14 cellular contexts compared by ENCODE assay signal in the genomic region with DNA sequence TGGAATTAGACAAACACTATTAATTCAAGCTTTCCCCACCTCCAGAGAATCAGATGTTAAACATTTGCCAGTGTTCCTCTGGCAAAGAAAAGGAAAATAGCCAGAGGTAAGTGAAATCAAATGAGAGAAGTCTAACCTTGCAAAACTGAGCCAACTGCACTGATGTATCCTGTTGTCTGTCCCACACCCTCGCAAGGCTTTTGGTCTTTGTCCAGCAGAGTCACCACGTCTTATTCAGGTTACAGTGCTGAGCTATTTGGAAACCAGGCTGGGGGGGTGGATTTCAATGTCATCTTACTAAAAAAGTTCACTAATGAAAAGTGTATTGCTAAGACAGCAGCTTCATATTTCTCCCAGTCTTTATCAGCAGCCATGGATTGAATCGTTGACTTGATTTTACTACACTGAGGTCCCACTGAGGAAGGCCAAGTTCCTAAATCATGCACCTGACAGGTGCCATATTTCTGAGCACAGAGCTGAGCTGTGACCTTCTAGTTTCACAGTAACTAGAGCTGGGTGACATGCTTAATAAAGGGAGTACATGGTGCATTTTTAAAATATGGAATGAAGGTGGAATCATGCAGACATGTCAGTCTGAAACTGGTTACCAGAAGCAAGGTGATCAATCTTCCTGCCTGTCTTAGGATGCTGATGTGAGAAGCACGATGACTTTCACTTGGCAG.
DNase-seq lines count a peak whose midpoint lies in the region; TF ChIP-seq lines count a peak whose summit lies in the region.
"Had no signal": no experiment of that assay in that cellular context is flagged by ENCODE, and none has a peak within 500 bp of the region (broad histone marks: within the 10 kb centered on the region; RNA-seq: fewer than 3 reads in every experiment).

No MANE protein-coding gene starts in this region.

- CTCF ChIA-PET in RWPE1 (lab: Yijun Ruan, JAX): no interaction called here

- peaks cover 3% of the 10 kb centered on the region for H3K4me1 Mint-ChIP-seq in endothelial cell (ENCODE audit: unreplicated experiment)
- H3K4me1 Mint-ChIP-seq: CD4-positive, alpha-beta memory T cell had no signal

- H3K79me2 ChIP-seq in GM23248 (ENCODE audit: insufficient read depth): no peaks in the 10 kb centered on the region

- H3K4me1 ChIP-seq in GM23248 (ENCODE audit: insufficient read depth): peaks cover 8% of the 10 kb centered on the region
- H3K4me1 ChIP-seq: BE2C had no signal

- no peak overlapping the region for H3K4me3 ChIP-seq in AG09309 (ENCODE audit: control insufficient read depth, low read depth, low read length)
- no peak overlapping the region for H3K4me3 ChIP-seq in GM23248
- H3K4me3 ChIP-seq: GM23338 had no signal

- DNase-seq in AG09309 (ENCODE audit: low read depth) (peak; percentile 23), GM23248 (peak; percentile 31), kidney tubule cell (ENCODE audit: low spot score) (peak; percentile 27), renal cortical epithelial cell (ENCODE audit: low read depth) (peak; percentile 86), RWPE1 (ENCODE audit: low spot score) (no peak), endothelial cell (ENCODE audit: low spot score) (no peak), epidermal melanocyte (ENCODE audit: insufficient read length, low spot score) (no peak)
- DNase-seq: 8988T; BE2C; CD4-positive, alpha-beta memory T cell; DMS79; H7 had no signal

- H4K20me1 ChIP-seq in GM23248 (ENCODE audit: insufficient read depth): no peaks in the 10 kb centered on the region

- no peaks in the 10 kb centered on the region for H3K9me2 ChIP-seq in GM23248 (ENCODE audit: insufficient read depth)

- H3K36me3 ChIP-seq in GM23248 (ENCODE audit: low read depth): no peaks in the 10 kb centered on the region
- H3K36me3 ChIP-seq: BE2C had no signal

- in situ Hi-C loops in GM23248 (cut with MboI): no loop called here

- TF ChIP-seq CTCF in AG09309 (IDR thresholded peaks at IDR 0.05; ENCODE audit: control insufficient read depth, insufficient read depth, low read depth, low read length, missing control alignments): no peak
- TF ChIP-seq CTCF in RWPE1 (conservative IDR thresholded peaks at IDR 0.05; ENCODE audit: low read depth): no peak
- TF ChIP-seq CTCF in endothelial cell (IDR thresholded peaks at IDR 0.05; ENCODE audit: unreplicated experiment): no peak

- H3F3A ChIP-seq in GM23248 (ENCODE audit: insufficient read depth): peaks cover 28% of the 10 kb centered on the region

- H3K9me3 ChIP-seq in GM23248 (ENCODE audit: low read depth): no peaks in the 10 kb centered on the region
- H3K9me3 ChIP-seq: BE2C had no signal

- H3K9me3 Mint-ChIP-seq in endothelial cell (ENCODE audit: unreplicated experiment): no peaks in the 10 kb centered on the region
- H3K9me3 Mint-ChIP-seq: GM23338 had no signal

- no peak overlapping the region for H3K4me2 ChIP-seq in GM23248 (ENCODE audit: unreplicated experiment)
- H3K4me2 ChIP-seq: GM23338 had no signal

- no peak overlapping the region for H3K4me3 Mint-ChIP-seq in endothelial cell (ENCODE audit: unreplicated experiment)
- H3K4me3 Mint-ChIP-seq: CD4-positive, alpha-beta memory T cell; GM23338 had no signal

- no peak overlapping the region for H3K27ac ChIP-seq in GM23248
- no peak overlapping the region for H3K27ac ChIP-seq in RWPE1
- H3K27ac ChIP-seq: C4-2B had no signal

- H3K27me3 ChIP-seq in GM23248 (replicated peaks; ENCODE audit: insufficient read depth): no peaks in the 10 kb centered on the region
- H3K27me3 ChIP-seq: BE2C had no signal

- H3K36me3 Mint-ChIP-seq in endothelial cell (ENCODE audit: low read depth, unreplicated experiment): no peaks in the 10 kb centered on the region
- H3K36me3 Mint-ChIP-seq: CD4-positive, alpha-beta memory T cell had no signal

- no peak overlapping the region for H3K27ac Mint-ChIP-seq in endothelial cell (ENCODE audit: unreplicated experiment)
- H3K27ac Mint-ChIP-seq: CD4-positive, alpha-beta memory T cell; GM23338 had no signal

- H3K27me3 Mint-ChIP-seq in endothelial cell (ENCODE audit: unreplicated experiment): peaks cover 2% of the 10 kb centered on the region

- POLR2A ChIA-PET in RWPE1 (lab: Yijun Ruan, JAX; ENCODE audit: low non-redundant PET): no interaction called here

- no peak overlapping the region for H2AFZ ChIP-seq in GM23248
- H2AFZ ChIP-seq: GM23338 had no signal

- no peak overlapping the region for H3K9ac ChIP-seq in GM23248

- 55 to 64% methylated on average over 4 of the region's 4 CpGs for WGBS in GM23248 (ENCODE audit: low coverage in 1 of 2, low lambda C conversion rate in 2 of 2, missing lambda C conversion rate in 2 of 2), 2 experiments

Comparison
In these comparisons a context has a peak if more than half of its experiments do, and no peak if none do; other contexts are left out.
1. DNase-seq: peak in AG09309 (single experiment), GM23248 (single experiment), kidney tubule cell (single experiment) and renal cortical epithelial cell (single experiment); none in RWPE1 (single experiment), endothelial cell (single experiment) and epidermal melanocyte (single experiment).